8 cellular contexts compared by ENCODE assay signal in genomic region chr7:38345546-38346172, GRCh38.
A peak's percentile ranks its signal among the peaks of the same experiment; 100 is the strongest.
DNase-seq lines count a peak whose midpoint lies in the region; ATAC-seq and TF ChIP-seq lines count a peak whose summit lies in the region.
"Not testable (repeated sequence)": the region's sequence is repeated elsewhere in the genome, so short reads cannot be mapped to it uniquely, and the experiment has no call there.

No MANE protein-coding gene starts in this region.

- peak overlapping the region; percentile 18 to 85 (median 68) for H3K4me3 Mint-ChIP-seq in CD4-positive, alpha-beta memory T cell

- H3K27ac ChIP-seq in CD4-positive, alpha-beta memory T cell (ENCODE audit: low read depth, low read length), result peak overlapping the region; percentile 35
- H3K27ac ChIP-seq in SU-DHL-6 (ENCODE audit: low read depth, low read length); parathyroid adenoma: not testable (repeated sequence)

- H3K9me3 Mint-ChIP-seq in CD4-positive, alpha-beta memory T cell, result not testable (repeated sequence)

- not testable (repeated sequence) for H3F3A ChIP-seq in SU-DHL-6 (ENCODE audit: insufficient read depth)

- peak in 4 of 5 donors; percentile 47 to 71 (median 52) for DNase-seq in CD4-positive, alpha-beta memory T cell
- peak; percentile 91 for DNase-seq in NAMALWA (ENCODE audit: low spot score)
- DNase-seq in adipocyte (ENCODE audit: low read depth), result peak; percentile 59
- DNase-seq in head of caudate nucleus, result peak in 25 of 42 donors; percentile 28 to 69 (median 45)

- CTCF ChIA-PET in CD4-positive, alpha-beta memory T cell (lab: Charles Lee; ENCODE audit: partially characterized antibody), result interaction anchor here (0.7 to 7.2 kb wide), 15 partner anchors 10 to 237 kb away, joined by 3 to 79 read pairs (median 6); no protein-coding TSS in a partner anchor

- POLR2A ChIA-PET in CD4-positive, alpha-beta memory T cell (lab: Charles Lee; ENCODE audit: partially characterized antibody), result interaction anchor here (0.8 to 2.3 kb wide), 6 partner anchors 8 to 125 kb away, joined by 3 to 12 read pairs (median 6); no protein-coding TSS in a partner anchor

- not testable (repeated sequence) for H3K9me3 ChIP-seq in CD4-positive, alpha-beta memory T cell (ENCODE audit: control insufficient read depth in 1 of 2, low read length in 2 of 2); SU-DHL-6 (ENCODE audit: insufficient read depth, low read length); adipocyte (ENCODE audit: control insufficient read depth, low read length); parathyroid adenoma (ENCODE audit: control insufficient read depth, low read length)

- H3K4me3 ChIP-seq in CD4-positive, alpha-beta memory T cell (ENCODE audit: low read length in 2 of 2); SU-DHL-6 (ENCODE audit: insufficient read depth, low read length, poor library complexity, severe bottlenecking); adipocyte (ENCODE audit: low read length); parathyroid adenoma (ENCODE audit: low read depth, low read length): not testable (repeated sequence)

- peaks cover 35% of the 10 kb centered on the region for H3K4me1 ChIP-seq in CD4-positive, alpha-beta memory T cell (ENCODE audit: insufficient read depth, low read length)
- H3K4me1 ChIP-seq in adipocyte (ENCODE audit: control insufficient read depth, insufficient read depth, low read length); parathyroid adenoma: not testable (repeated sequence)

- not testable (repeated sequence) for H4K20me1 ChIP-seq in SU-DHL-6 (ENCODE audit: low read depth, low read length)

- not testable (repeated sequence) for H3K36me3 ChIP-seq in CD4-positive, alpha-beta memory T cell (ENCODE audit: insufficient read depth, low read length); SU-DHL-6 (ENCODE audit: low read length); adipocyte (ENCODE audit: control insufficient read depth, insufficient read depth, low read length, severe bottlenecking); parathyroid adenoma (ENCODE audit: control insufficient read depth, insufficient read depth, low read length)

- H3K27ac Mint-ChIP-seq in CD4-positive, alpha-beta memory T cell, result peak overlapping the region; percentile 42 to 95 (median 87)

- not testable (repeated sequence) for H3K79me2 ChIP-seq in SU-DHL-6 (ENCODE audit: insufficient read depth, low read length); parathyroid adenoma

- not testable (repeated sequence) for H2AFZ ChIP-seq in SU-DHL-6 (ENCODE audit: low read depth, low read length, severe bottlenecking); parathyroid adenoma

- not testable (repeated sequence) for H3K36me3 Mint-ChIP-seq in CD4-positive, alpha-beta memory T cell

- ATAC-seq in GM19324 (IDR thresholded peaks at IDR 0.05; ENCODE audit: low FRiP score, unreplicated experiment), result peak; percentile 57
- peak; percentile 44 for ATAC-seq in HG02970 (IDR thresholded peaks at IDR 0.05; ENCODE audit: low FRiP score, unreplicated experiment)

- H3K4me2 ChIP-seq in SU-DHL-6 (ENCODE audit: low read depth, low read length, poor library complexity, severe bottlenecking); parathyroid adenoma (ENCODE audit: low read length): not testable (repeated sequence)

- H3K27me3 Mint-ChIP-seq in CD4-positive, alpha-beta memory T cell, result not testable (repeated sequence)

- not testable (repeated sequence) for H3K27me3 ChIP-seq in CD4-positive, alpha-beta memory T cell (ENCODE audit: insufficient read depth, low read length); SU-DHL-6 (ENCODE audit: low read length); adipocyte (replicated peaks; ENCODE audit: control insufficient read depth, insufficient read depth, low read length); parathyroid adenoma (ENCODE audit: control insufficient read depth, insufficient read depth, low read length)

- H3K9me2 ChIP-seq in SU-DHL-6 (replicated peaks; ENCODE audit: insufficient read depth, low read length), result not testable (repeated sequence)

- intact Hi-C loops in CD4-positive, alpha-beta memory T cell (cut with micrococcal nuclease), result loop anchor here (2.0 kb wide), 1 partner anchor 17 kb away; no protein-coding TSS in a partner anchor
- intact Hi-C loops in head of caudate nucleus (cut with DNase I), result not testable (repeated sequence)

- peak; percentile 86 for TF ChIP-seq CTCF in SU-DHL-6 (IDR thresholded peaks at IDR 0.05; ENCODE audit: insufficient read depth, low read length, poor library complexity, severe bottlenecking)
- peak; percentile 34 for TF ChIP-seq CTCF in parathyroid adenoma (IDR thresholded peaks at IDR 0.05)

- H3K4me1 Mint-ChIP-seq in CD4-positive, alpha-beta memory T cell, result peaks cover 24 to 54% (median 32%) of the 10 kb centered on the region in 4 donors

- not testable (repeated sequence) for H3K9ac ChIP-seq in SU-DHL-6 (ENCODE audit: low read length); adipocyte (ENCODE audit: low read length); parathyroid adenoma
